ENCODE assay signal across 26 cellular contexts in genomic region chr11:59674291-59674690, GRCh38. TPM values are rescaled to one million over a fixed set of nuclear protein-coding genes. Genes with fewer than 3 reads are reported as not detected.
A peak's percentile ranks its signal among the peaks of the same experiment; 100 is the strongest.
DNase-seq lines count a peak whose midpoint lies in the region; ATAC-seq, FAIRE-seq and TF ChIP-seq lines count a peak whose summit lies in the region.
"Had no signal": no experiment of that assay in that cellular context is flagged by ENCODE, and none has a peak within 500 bp of the region (broad histone marks: within the 10 kb centered on the region; RNA-seq: fewer than 3 reads in every experiment).

No MANE protein-coding gene starts in this region.

- H3K27ac ChIP-seq in HepG2 (ENCODE audit: extremely low read length, insufficient read depth, low read length) (no peak overlapping the region), right lobe of liver (peak overlapping the region in 2 of 3 donors; percentile 48 to 83), small intestine (ENCODE audit: low read depth in 1 of 2, low read length in 1 of 2) (no peak overlapping the region)
- H3K27ac ChIP-seq: BLaER1 had no signal

- TF ChIP-seq CTCF in HepG2 (CRISPR knock-in tag; IDR thresholded peaks at IDR 0.05) (no peak), right lobe of liver (IDR thresholded peaks at IDR 0.05) (no peak)

- CTCF ChIA-PET in HepG2 (lab: Yijun Ruan, JAX; ENCODE audit: low intra/inter-chr PET ratio, low total read pairs), result no interaction called here

- H3K36me3 ChIP-seq in HepG2 (replicated peaks in 1 of 2; ENCODE audit: control insufficient read depth in 1 of 2, insufficient read depth in 2 of 2, low read length in 2 of 2) (no peaks in the 10 kb centered on the region), right lobe of liver (no peaks in the 10 kb centered on the region), small intestine (ENCODE audit: control insufficient read depth in 2 of 2, insufficient read depth in 2 of 2, low read length in 2 of 2) (no peaks in the 10 kb centered on the region)
- H3K36me3 ChIP-seq: BE2C, BLaER1 had no signal

- FAIRE-seq in HepG2 (lab: Jason Lieb, UNC), result no peak
- FAIRE-seq in small intestine (lab: Jason Lieb, UNC), result no peak
- FAIRE-seq: A204.1, D721Med, G401.6, GM12891, GM19239 had no signal

- BruUV-seq in HepG2 (replicated peaks; lab: Mats Ljungman, UMichigan), result no TSS peak

- POLR2A ChIA-PET in HepG2 (lab: Yijun Ruan, JAX), result no interaction called here

- no peak for ATAC-seq in HepG2
- ATAC-seq in right lobe of liver, result peak; percentile 45 to 65 (median 50)
- ATAC-seq in GM21723 (IDR thresholded peaks at IDR 0.05; ENCODE audit: unreplicated experiment), result no peak

- H4K20me1 ChIP-seq in HepG2 (ENCODE audit: insufficient read depth, low read length), result no peaks in the 10 kb centered on the region
- H4K20me1 ChIP-seq: BLaER1 had no signal

- DNase-seq in HepG2 (ENCODE audit: low spot score), result no peak
- DNase-seq in right lobe of liver, result no peak
- peak; percentile 30 for DNase-seq in small intestine
- DNase-seq in T-helper 9 cell, result no peak
- no peak for DNase-seq in activated CD4-positive, alpha-beta T cell treated with anti-CD3 and anti-CD28 coated beads for 48 hours
- DNase-seq: 8988T; ACHN; BE2C; C1 segment of cervical spinal cord; Caco-2; Calu3; CD4-positive, alpha-beta memory T cell; CD4-positive, CD25-positive, alpha-beta regulatory T cell; CD8-positive, alpha-beta memory T cell; DMS79 treated with DMSO at 0.1 percent for 48 hours; GF-D8 had no signal

- no peaks in the 10 kb centered on the region for H3K79me2 ChIP-seq in HepG2 (ENCODE audit: insufficient read depth, low read length)

- H3K4me1 ChIP-seq in HepG2 (ENCODE audit: insufficient read depth, low read length) (peaks cover 47% of the 10 kb centered on the region), right lobe of liver (peaks cover 2 to 40% (median 10%) of the 10 kb centered on the region in 4 donors), small intestine (ENCODE audit: control insufficient read depth in 2 of 2, insufficient read depth in 1 of 2, low read depth in 1 of 2, low read length in 1 of 2) (peaks cover 0 to 3% of the 10 kb centered on the region in 2 donors)
- H3K4me1 ChIP-seq: BE2C had no signal

- TF ChIP-seq POLR2A in HepG2 (IDR thresholded peaks at IDR 0.05; ENCODE audit: insufficient read depth in 1 of 2, low read depth in 2 of 2, low read length in 2 of 2), result no peak
- no peak for TF ChIP-seq POLR2A in right lobe of liver (IDR thresholded peaks at IDR 0.05)

- no peak for TF ChIP-seq RAD21 in HepG2 (CRISPR knock-in tag; IDR thresholded peaks at IDR 0.05)

- no peak for TF ChIP-seq EP300 in HepG2 (IDR thresholded peaks at IDR 0.05; ENCODE audit: low read depth in 2 of 2, low read length in 2 of 2)
- no peak for TF ChIP-seq EP300 in HepG2 (CRISPR knock-in tag; IDR thresholded peaks at IDR 0.05; ENCODE audit: borderline replicate concordance)

- in situ Hi-C loops in HepG2 (cut with HindIII; ENCODE audit: extremely low pct_ligation_motif_present, low pct_unique_long_range_greater_than_20kb), result loop anchor here (10.0 kb wide), 1 partner anchor 131 kb away; no protein-coding TSS in a partner anchor

- 6% methylated on average over 2 of the region's 2 CpGs for WGBS in HepG2 (ENCODE audit: low lambda C conversion rate)
- WGBS in right lobe of liver (ENCODE audit: insufficient coverage, low coverage, low lambda C conversion rate, missing lambda C conversion rate), result 20% methylated on average over 2 of the region's 2 CpGs
- 12 to 45% (median 25%) methylated on average over 2 of the region's 2 CpGs for WGBS in small intestine, 3 donors

- no peak overlapping the region for H3K4me2 ChIP-seq in HepG2 (ENCODE audit: low read depth, low read length)
- H3K4me2 ChIP-seq: BLaER1 had no signal

- no peaks in the 10 kb centered on the region for H3K27me3 ChIP-seq in HepG2 (ENCODE audit: control insufficient read depth in 1 of 2, insufficient read depth in 2 of 2, low read length in 2 of 2)
- no peaks in the 10 kb centered on the region for H3K27me3 ChIP-seq in right lobe of liver
- no peaks in the 10 kb centered on the region for H3K27me3 ChIP-seq in small intestine (ENCODE audit: control insufficient read depth in 2 of 2, insufficient read depth in 2 of 2, low read length in 2 of 2)
- H3K27me3 ChIP-seq: BE2C, BLaER1 had no signal

- intact Hi-C loops in HepG2 (cut with micrococcal nuclease; ENCODE audit: unreplicated experiment), result no loop called here
- intact Hi-C loops in right lobe of liver (cut with DNase I), result no loop called here

- H2AFZ ChIP-seq in HepG2 (ENCODE audit: low read length), result no peak overlapping the region

- H3K9me3 ChIP-seq in HepG2 (ENCODE audit: low read length) (no peaks in the 10 kb centered on the region), right lobe of liver (no peaks in the 10 kb centered on the region), small intestine (ENCODE audit: control insufficient read depth, low read depth) (no peaks in the 10 kb centered on the region)
- H3K9me3 ChIP-seq: BE2C, BLaER1, Caco-2 had no signal

- no peak overlapping the region for H3K4me3 ChIP-seq in HepG2 (replicated peaks in 1 of 3; ENCODE audit: insufficient read depth in 1 of 3, low read depth in 2 of 3, low read length in 3 of 3)
- peak overlapping the region; percentile 5 to 12 (median 10) for H3K4me3 ChIP-seq in right lobe of liver
- H3K4me3 ChIP-seq in small intestine (ENCODE audit: low read depth in 1 of 2, low read length in 2 of 2), result no peak overlapping the region
- H3K4me3 ChIP-seq: BLaER1 had no signal

- no peak overlapping the region for H3K9ac ChIP-seq in HepG2 (ENCODE audit: insufficient read depth, low read depth, low read length)
- H3K9ac ChIP-seq: BLaER1 had no signal

RNA-seq across cellular contexts. Expression of gene PATL1, which starts 5.5 kb away (rescaled TPM):
- 12.9 and 16.6 TPM in 2 replicates for total RNA-seq in HepG2 (2016; rRNA removed; fragmentation: Illumina TruSeq; extraction: Trizol)
- total RNA-seq in HepG2 (2016; cell fraction: cytosol; rRNA removed; fragmentation: Illumina TruSeq; extraction: Trizol; ENCODE audit: low read depth), result 2.9 and 3.1 TPM in 2 replicates
- 12.2 and 14.6 TPM in 2 replicates for total RNA-seq in HepG2 (2016; cell fraction: insoluble cytoplasmic fraction; rRNA removed; fragmentation: Illumina TruSeq; extraction: Trizol)
- total RNA-seq in HepG2 (2016; cell fraction: membrane; rRNA removed; fragmentation: Illumina TruSeq; extraction: Trizol), result 9.2 and 11.0 TPM in 2 replicates
- total RNA-seq in HepG2 (2016; cell fraction: nucleus; rRNA removed; fragmentation: Illumina TruSeq; extraction: Trizol), result 14.6 and 19.5 TPM in 2 replicates
- 24.0 and 26.8 TPM in 2 replicates for polyA plus RNA-seq in HepG2 (2011; rRNA removed)
- polyA plus RNA-seq in HepG2 (2011; cell fraction: cytosol; rRNA removed), result 17.8 and 24.5 TPM in 2 replicates
- 20.6 and 20.9 TPM in 2 replicates for polyA plus RNA-seq in HepG2 (2011; cell fraction: nucleus; rRNA removed)
- polyA plus RNA-seq in HepG2 (2012), result 22.2 and 27.3 TPM in 2 replicates
- polyA plus RNA-seq in HepG2 (2016; cell fraction: cytosol; fragmentation: Illumina TruSeq; extraction: Trizol; ENCODE audit: low read depth), result 3.0 and 3.3 TPM in 2 replicates
- polyA plus RNA-seq in HepG2 (2016; cell fraction: insoluble cytoplasmic fraction; fragmentation: Illumina TruSeq; extraction: Trizol; ENCODE audit: low read depth), result 32.0 and 38.3 TPM in 2 replicates
- 10.8 and 13.4 TPM in 2 replicates for polyA plus RNA-seq in HepG2 (2016; cell fraction: membrane; fragmentation: Illumina TruSeq; extraction: Trizol; ENCODE audit: low read depth)
- 30.7 and 32.8 TPM in 2 replicates for polyA plus RNA-seq in HepG2 (2016; cell fraction: nucleus; fragmentation: Illumina TruSeq; extraction: Trizol; ENCODE audit: insufficient read depth, low read depth)
- 18.9 and 34.4 TPM in 2 replicates for polyA minus RNA-seq in HepG2 (2011; rRNA and poly(A)+ RNA removed; ENCODE audit: low replicate concordance)
- 10.3 and 10.8 TPM in 2 replicates for polyA minus RNA-seq in HepG2 (2011; cell fraction: cytosol; rRNA and poly(A)+ RNA removed)
- polyA minus RNA-seq in HepG2 (2011; cell fraction: nucleus; rRNA and poly(A)+ RNA removed), result 14.8 and 18.3 TPM in 2 replicates
- total RNA-seq in right lobe of liver, result 10 to 100 TPM; 13.8 to 27.6 (median 21.1) TPM
- polyA plus RNA-seq in small intestine, result 10 to 100 TPM; 14.5 to 22.3 (median 15.7) TPM

RNA-seq across cellular contexts. Expression of gene OR10V1, which starts 39.4 kb away (rescaled TPM):
- total RNA-seq in HepG2 (2016; rRNA removed; fragmentation: Illumina TruSeq; extraction: Trizol) (not detected in 2 replicates), right lobe of liver (not detected)
- not detected in 2 replicates for total RNA-seq in HepG2 (2016; cell fraction: cytosol; rRNA removed; fragmentation: Illumina TruSeq; extraction: Trizol; ENCODE audit: low read depth)
- not detected in 2 replicates for total RNA-seq in HepG2 (2016; cell fraction: insoluble cytoplasmic fraction; rRNA removed; fragmentation: Illumina TruSeq; extraction: Trizol)
- total RNA-seq in HepG2 (2016; cell fraction: membrane; rRNA removed; fragmentation: Illumina TruSeq; extraction: Trizol), result not detected in 2 replicates
- not detected in 2 replicates for total RNA-seq in HepG2 (2016; cell fraction: nucleus; rRNA removed; fragmentation: Illumina TruSeq; extraction: Trizol)
- polyA plus RNA-seq in HepG2 (2011; rRNA removed) (not detected in 2 replicates), small intestine (not detected)
- polyA plus RNA-seq in HepG2 (2011; cell fraction: cytosol; rRNA removed), result not detected in 2 replicates
- not detected in 2 replicates for polyA plus RNA-seq in HepG2 (2011; cell fraction: nucleus; rRNA removed)
- not detected in 2 replicates for polyA plus RNA-seq in HepG2 (2012)
- not detected in 2 replicates for polyA plus RNA-seq in HepG2 (2016; cell fraction: cytosol; fragmentation: Illumina TruSeq; extraction: Trizol; ENCODE audit: low read depth)
- polyA plus RNA-seq in HepG2 (2016; cell fraction: insoluble cytoplasmic fraction; fragmentation: Illumina TruSeq; extraction: Trizol; ENCODE audit: low read depth), result not detected in 2 replicates
- polyA plus RNA-seq in HepG2 (2016; cell fraction: membrane; fragmentation: Illumina TruSeq; extraction: Trizol; ENCODE audit: low read depth), result not detected in 2 replicates
- not detected in 2 replicates for polyA plus RNA-seq in HepG2 (2016; cell fraction: nucleus; fragmentation: Illumina TruSeq; extraction: Trizol; ENCODE audit: insufficient read depth, low read depth)
- polyA minus RNA-seq in HepG2 (2011; rRNA and poly(A)+ RNA removed; ENCODE audit: low replicate concordance), result not detected in 2 replicates
- not detected in 2 replicates for polyA minus RNA-seq in HepG2 (2011; cell fraction: cytosol; rRNA and poly(A)+ RNA removed)
- polyA minus RNA-seq in HepG2 (2011; cell fraction: nucleus; rRNA and poly(A)+ RNA removed), result not detected in 2 replicates
- total RNA-seq: A673; Caco-2; Calu3; CD4-positive, alpha-beta memory T cell; CD4-positive, CD25-positive, alpha-beta regulatory T cell; CD8-positive, alpha-beta memory T cell had no signal
- polyA plus RNA-seq: AG04450; CD14-positive monocyte; CD4-positive, alpha-beta memory T cell; CD4-positive, CD25-positive, alpha-beta regulatory T cell; CD8-positive, alpha-beta memory T cell had no signal

RNA-seq across cellular contexts. Expression of gene OSBP, which starts 58.7 kb away (rescaled TPM):
- 13.5 and 23.0 TPM in 2 replicates for total RNA-seq in HepG2 (2016; rRNA removed; fragmentation: Illumina TruSeq; extraction: Trizol)
- total RNA-seq in HepG2 (2016; cell fraction: cytosol; rRNA removed; fragmentation: Illumina TruSeq; extraction: Trizol; ENCODE audit: low read depth), result 2.7 and 3.3 TPM in 2 replicates
- 12.8 and 21.9 TPM in 2 replicates for total RNA-seq in HepG2 (2016; cell fraction: insoluble cytoplasmic fraction; rRNA removed; fragmentation: Illumina TruSeq; extraction: Trizol)
- total RNA-seq in HepG2 (2016; cell fraction: membrane; rRNA removed; fragmentation: Illumina TruSeq; extraction: Trizol), result 9.1 and 9.5 TPM in 2 replicates
- 20.1 and 23.2 TPM in 2 replicates for total RNA-seq in HepG2 (2016; cell fraction: nucleus; rRNA removed; fragmentation: Illumina TruSeq; extraction: Trizol)
- 12.1 and 12.5 TPM in 2 replicates for polyA plus RNA-seq in HepG2 (2011; rRNA removed)
- polyA plus RNA-seq in HepG2 (2011; cell fraction: cytosol; rRNA removed), result 7.0 and 11.1 TPM in 2 replicates
- 12.1 and 14.0 TPM in 2 replicates for polyA plus RNA-seq in HepG2 (2011; cell fraction: nucleus; rRNA removed)
- 19.3 and 22.7 TPM in 2 replicates for polyA plus RNA-seq in HepG2 (2012)
- polyA plus RNA-seq in HepG2 (2016; cell fraction: cytosol; fragmentation: Illumina TruSeq; extraction: Trizol; ENCODE audit: low read depth), result 1.6 and 1.8 TPM in 2 replicates
- 18.6 and 21.3 TPM in 2 replicates for polyA plus RNA-seq in HepG2 (2016; cell fraction: insoluble cytoplasmic fraction; fragmentation: Illumina TruSeq; extraction: Trizol; ENCODE audit: low read depth)
- polyA plus RNA-seq in HepG2 (2016; cell fraction: membrane; fragmentation: Illumina TruSeq; extraction: Trizol; ENCODE audit: low read depth), result 3.9 and 4.6 TPM in 2 replicates
- polyA plus RNA-seq in HepG2 (2016; cell fraction: nucleus; fragmentation: Illumina TruSeq; extraction: Trizol; ENCODE audit: insufficient read depth, low read depth), result 22.7 and 22.9 TPM in 2 replicates
- 14.8 and 21.1 TPM in 2 replicates for polyA minus RNA-seq in HepG2 (2011; rRNA and poly(A)+ RNA removed; ENCODE audit: low replicate concordance)
- 18.6 and 21.7 TPM in 2 replicates for polyA minus RNA-seq in HepG2 (2011; cell fraction: cytosol; rRNA and poly(A)+ RNA removed)
- 26.3 and 27.6 TPM in 2 replicates for polyA minus RNA-seq in HepG2 (2011; cell fraction: nucleus; rRNA and poly(A)+ RNA removed)
- total RNA-seq in right lobe of liver, result 10 to 100 TPM; 44.9 to 65.4 (median 52.4) TPM
- polyA plus RNA-seq in small intestine, result 10 to 100 TPM; 22.2 to 27.3 (median 25.9) TPM

Comparison
In these comparisons a context has a peak if more than half of its experiments do, and no peak if none do; other contexts are left out.
1. ATAC-seq: peak in right lobe of liver (4 of 4); none in HepG2 (single experiment) and GM21723 (single experiment).
2. H3K27ac ChIP-seq: peak in right lobe of liver (2 of 3); none in HepG2 (single experiment) and small intestine (0 of 2).
3. H3K4me3 ChIP-seq: peak in right lobe of liver (3 of 3); none in HepG2 (0 of 3) and small intestine (0 of 2).